Comparison of ENCODE assay signal across 10 cellular contexts in the genomic region with DNA sequence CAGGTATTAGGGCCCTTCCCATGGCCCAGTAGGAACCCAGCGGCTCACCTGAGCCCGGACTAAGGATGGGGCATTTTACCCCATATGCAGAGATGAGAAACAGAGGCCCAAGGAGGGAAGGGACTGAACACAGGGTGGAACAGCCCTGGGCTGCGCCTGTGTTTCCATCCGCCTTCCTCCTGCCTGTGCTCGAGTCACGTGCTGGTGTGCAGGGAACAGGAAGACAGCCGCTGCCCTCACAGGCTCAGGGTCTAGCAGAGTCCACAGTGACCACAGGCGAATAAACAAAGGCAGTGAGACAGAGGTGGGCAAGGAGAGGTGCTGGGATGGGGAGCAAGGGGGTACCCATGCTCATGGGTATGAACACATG.
DNase-seq lines count a peak whose midpoint lies in the region; ATAC-seq and TF ChIP-seq lines count a peak whose summit lies in the region.
"Had no signal": no experiment of that assay in that cellular context is flagged by ENCODE, and none has a peak within 500 bp of the region (broad histone marks: within the 10 kb centered on the region; RNA-seq: fewer than 3 reads in every experiment).

No MANE protein-coding gene starts in this region.

- H3K4me3 ChIP-seq in HEK293 (ENCODE audit: low read depth, low read length): no peak overlapping the region
- no peak overlapping the region for H3K4me3 ChIP-seq in right cardiac atrium (ENCODE audit: low read length)
- H3K4me3 ChIP-seq in skin epidermis: peak overlapping the region in 2 of 7 experiments; percentile 43

- peaks cover 39% of the 10 kb centered on the region for H3K4me1 Mint-ChIP-seq in activated naive CD8-positive, alpha-beta T cell treated with anti-CD3 and anti-CD28 coated beads for 36 hours
- peaks cover 59% of the 10 kb centered on the region for H3K4me1 Mint-ChIP-seq in activated T-cell treated with anti-CD3 and anti-CD28 coated beads, Interleukin-2, amount 50 U/mL, for 4 hours (ENCODE audit: low read depth)

- CTCF ChIA-PET in HEK293 (lab: Yijun Ruan, JAX): no interaction called here

- H3K27ac Mint-ChIP-seq in activated naive CD8-positive, alpha-beta T cell treated with anti-CD3 and anti-CD28 coated beads for 36 hours: no peak overlapping the region

- no peaks in the 10 kb centered on the region for H3K9me3 Mint-ChIP-seq in activated naive CD8-positive, alpha-beta T cell treated with anti-CD3 and anti-CD28 coated beads for 36 hours
- no peaks in the 10 kb centered on the region for H3K9me3 Mint-ChIP-seq in activated T-cell treated with anti-CD3 and anti-CD28 coated beads, Interleukin-2, amount 50 U/mL, for 4 hours

- no peak for TF ChIP-seq CTCF in HEK293 (tag by site-specific recombination; IDR thresholded peaks at IDR 0.05)

- no peak for ATAC-seq in right cardiac atrium
- no peak for ATAC-seq in activated T-cell treated with anti-CD3 and anti-CD28 coated beads, Interleukin-2, amount 50 U/mL, for 4 hours

- no peak for DNase-seq in activated naive CD8-positive, alpha-beta T cell treated with anti-CD3 and anti-CD28 coated beads for 36 hours
- DNase-seq in right cardiac atrium (peak; percentile 36 to 88 (median 73)), NCI-H2107 (lab: John Stamatoyannopoulos, UW) (no peak), NOMO-1 treated with dmso at 0.1 percent for 144 hours (lab: John Stamatoyannopoulos, UW; ENCODE audit: unreplicated experiment) (no peak)
- DNase-seq in activated CD4-positive, alpha-beta T cell treated with anti-CD3 and anti-CD28 coated beads, Interleukin-2, amount 50 U/mL, for 4 hours: no peak
- DNase-seq in activated T-cell treated with anti-CD3 and anti-CD28 coated beads, Interleukin-2, amount 50 U/mL, for 4 hours: no peak
- DNase-seq: NCI-H2081 treated with DMSO at 0.1 percent for 48 hours; stimulated activated CD4-positive, alpha-beta T cell treated with anti-CD3 and anti-CD28 coated beads, Interleukin-4, amount 100 ng/mL, for 24 hours had no signal

- H3K9me3 ChIP-seq in HEK293 (ENCODE audit: control insufficient read depth, insufficient read depth, low read depth, low read length): no peaks in the 10 kb centered on the region
- no peaks in the 10 kb centered on the region for H3K9me3 ChIP-seq in right cardiac atrium (ENCODE audit: control insufficient read depth, low read length)

- H3K36me3 Mint-ChIP-seq in activated naive CD8-positive, alpha-beta T cell treated with anti-CD3 and anti-CD28 coated beads for 36 hours: peaks cover 32% of the 10 kb centered on the region
- peaks cover 6% of the 10 kb centered on the region for H3K36me3 Mint-ChIP-seq in activated T-cell treated with anti-CD3 and anti-CD28 coated beads, Interleukin-2, amount 50 U/mL, for 4 hours (ENCODE audit: insufficient read depth)

- H3K27ac ChIP-seq in HEK293 (ENCODE audit: extremely low read depth, low read depth, low read length) (no peak overlapping the region), right cardiac atrium (ENCODE audit: low read length) (peak overlapping the region; percentile 40), skin epidermis (peak overlapping the region in 20 of 21 experiments; percentile 88 to 100 (median 99))

- POLR2A ChIA-PET in HEK293 (lab: Yijun Ruan, JAX): interaction anchor here (0.7 kb wide), 1 partner anchor 11 kb away, joined by 3 read pairs; no protein-coding TSS in a partner anchor

- no peaks in the 10 kb centered on the region for H3K27me3 Mint-ChIP-seq in activated naive CD8-positive, alpha-beta T cell treated with anti-CD3 and anti-CD28 coated beads for 36 hours
- H3K27me3 Mint-ChIP-seq in activated T-cell treated with anti-CD3 and anti-CD28 coated beads, Interleukin-2, amount 50 U/mL, for 4 hours (ENCODE audit: low read depth): no peaks in the 10 kb centered on the region

- H3K36me3 ChIP-seq in HEK293 (ENCODE audit: control insufficient read depth in 2 of 2, insufficient read depth in 1 of 2, low read length in 2 of 2): no peaks in the 10 kb centered on the region

- WGBS in right cardiac atrium: 55% methylated on average over 8 of the region's 8 CpGs

- no peaks in the 10 kb centered on the region for H3K27me3 ChIP-seq in right cardiac atrium (ENCODE audit: control insufficient read depth, insufficient read depth)

- intact Hi-C loops in right cardiac atrium (cut with DNase I): loop anchor here in 3 of 4 donors (10.0 kb wide), 4 partner anchors 113 to 357 kb away; partner anchors contain the start of gene IER5L (in 1 of the 3)

- H3K4me1 ChIP-seq in HEK293 (ENCODE audit: control insufficient read depth, insufficient read depth, low read length): 0 out of 2 replicates have a peak, but pooled peaks cover 2% of the 10 kb centered on the region
- peaks cover 20% of the 10 kb centered on the region for H3K4me1 ChIP-seq in right cardiac atrium (ENCODE audit: control insufficient read depth, insufficient read depth, low read length)

- H3K4me3 Mint-ChIP-seq in activated naive CD8-positive, alpha-beta T cell treated with anti-CD3 and anti-CD28 coated beads for 36 hours: peak overlapping the region; percentile 86
- no peak overlapping the region for H3K4me3 Mint-ChIP-seq in activated T-cell treated with anti-CD3 and anti-CD28 coated beads, Interleukin-2, amount 50 U/mL, for 4 hours

TF ChIP-seq in HEK293, 187 proteins besides CTCF, POLR2A, EP300 and RAD21:
- TF ChIP-seq ELK4 (IDR thresholded peaks at IDR 0.05; ENCODE audit: borderline replicate concordance, low read depth, low read length): no peak
- TF ChIP-seq ZNF341 (tag by site-specific recombination; IDR thresholded peaks at IDR 0.05; ENCODE audit: low read depth): peak; percentile 69; the same call in 1 of the 2 replicates
- TF ChIP-seq GLI4 (tag by site-specific recombination; IDR thresholded peaks at IDR 0.05): no peak
- TF ChIP-seq ZNF510 (tag by site-specific recombination; IDR thresholded peaks at IDR 0.05; ENCODE audit: insufficient replicate concordance): no peak
- TF ChIP-seq TCF7L2 (IDR thresholded peaks at IDR 0.05; ENCODE audit: borderline replicate concordance, low read depth, low read length): no peak

Comparison
In these comparisons a context has a peak if more than half of its experiments do, and no peak if none do; other contexts are left out.
1. DNase-seq: peak in right cardiac atrium (3 of 3); none in activated naive CD8-positive, alpha-beta T cell treated with anti-CD3 and anti-CD28 coated beads for 36 hours (single experiment), NCI-H2107 (single experiment), NOMO-1 treated with dmso at 0.1 percent for 144 hours (single experiment), activated CD4-positive, alpha-beta T cell treated with anti-CD3 and anti-CD28 coated beads, Interleukin-2, amount 50 U/mL, for 4 hours (0 of 2) and activated T-cell treated with anti-CD3 and anti-CD28 coated beads, Interleukin-2, amount 50 U/mL, for 4 hours (single experiment).